Comparison of ENCODE assay signal across 9 cellular contexts in genomic region chr1:234886081-234886874, GRCh38.
A peak's percentile ranks its signal among the peaks of the same experiment; 100 is the strongest.
DNase-seq lines count a peak whose midpoint lies in the region; ATAC-seq and TF ChIP-seq lines count a peak whose summit lies in the region.
"Had no signal": no experiment of that assay in that cellular context is flagged by ENCODE, and none has a peak within 500 bp of the region (broad histone marks: within the 10 kb centered on the region; RNA-seq: fewer than 3 reads in every experiment).

No MANE protein-coding gene starts in this region.

- no peaks in the 10 kb centered on the region for H4K20me1 ChIP-seq in hepatocyte (ENCODE audit: insufficient read depth, poor library complexity, severe bottlenecking)

- peaks cover 0 to 22% (median 0%) of the 10 kb centered on the region in 5 experiments for H3K9me3 Mint-ChIP-seq in brain

- no peaks in the 10 kb centered on the region for H3K27me3 ChIP-seq in hepatocyte
- H3K27me3 ChIP-seq in spleen (replicated peaks in 1 of 7): no peaks in the 10 kb centered on the region

- peaks cover 28% of the 10 kb centered on the region for H3K4me1 ChIP-seq in hepatocyte (ENCODE audit: insufficient read depth)
- H3K4me1 ChIP-seq in spleen: peaks cover 0 to 33% (median 18%) of the 10 kb centered on the region in 6 donors

- no peak for TF ChIP-seq POLR2A in spleen (IDR thresholded peaks at IDR 0.05)

- H3K4me3 ChIP-seq in hepatocyte: no peak overlapping the region
- no peak overlapping the region for H3K4me3 ChIP-seq in spleen

- H3K9me2 ChIP-seq in hepatocyte (replicated peaks; ENCODE audit: insufficient read depth): no peaks in the 10 kb centered on the region

- peak overlapping the region; percentile 76 for H3K27ac ChIP-seq in hepatocyte
- peak overlapping the region in 7 of 8 donors; percentile 5 to 47 (median 9) for H3K27ac ChIP-seq in spleen

- intact Hi-C loops in spleen (cut with DNase I; ENCODE audit: low total_unique reads): no loop called here

- H2AFZ ChIP-seq in hepatocyte: no peak overlapping the region

- H3K36me3 Mint-ChIP-seq in brain: no peaks in the 10 kb centered on the region

- H3K27me3 Mint-ChIP-seq in brain: no peaks in the 10 kb centered on the region

- 70% methylated on average over 11 of the region's 11 CpGs for WGBS in hepatocyte (ENCODE audit: low lambda C conversion rate, missing lambda C conversion rate)
- WGBS in spleen, 5 donors: 55 to 66% (median 58%) methylated on average over 10 to 11 of the region's 11 CpGs

- H3K27ac Mint-ChIP-seq in brain: peak overlapping the region in 3 of 5 experiments; percentile 61 to 86 (median 85)
- H3K27ac Mint-ChIP-seq: T-helper 2 cell treated with Interferon-gamma antibody and Interleukin-4, amounts not matched to agents 5 μg/mL and 100 μg/mL, for 36 hours had no signal

- H3K4me3 Mint-ChIP-seq in brain: no peak overlapping the region
- H3K4me3 Mint-ChIP-seq: T-helper 2 cell treated with Interferon-gamma antibody and Interleukin-4, amounts not matched to agents 5 μg/mL and 100 μg/mL, for 36 hours had no signal

- peaks cover 39% of the 10 kb centered on the region for H3K4me1 Mint-ChIP-seq in brain

- H3K9me3 ChIP-seq in hepatocyte (ENCODE audit: low read depth) (no peaks in the 10 kb centered on the region), spleen (peaks cover 0 to 3% (median 0%) of the 10 kb centered on the region in 8 donors)

- H3K4me2 ChIP-seq in hepatocyte: peak overlapping the region; percentile 9

- no peaks in the 10 kb centered on the region for H3K79me2 ChIP-seq in hepatocyte

- H3K36me3 ChIP-seq in hepatocyte (replicated peaks; ENCODE audit: insufficient read depth, low read depth) (no peaks in the 10 kb centered on the region), spleen (no peaks in the 10 kb centered on the region)

- ATAC-seq in HG02623 (IDR thresholded peaks at IDR 0.05; ENCODE audit: unreplicated experiment): no peak
- no peak for ATAC-seq in HG02759 (IDR thresholded peaks at IDR 0.05; ENCODE audit: unreplicated experiment)

- in situ Hi-C loops in KBM-7 (cut with MboI; ENCODE audit: low pct_unique_long_range_greater_than_20kb, low sequenced_read_pairs): no loop called here

- DNase-seq in KBM-7 (peak; percentile 59), hepatocyte (ENCODE audit: low spot score) (no peak), spleen (no peak), activated gamma-delta T cell treated with Interleukin-2 at 50 U/mL for 16 hours (no peak), HT-29 (ENCODE audit: low spot score) (no peak)

- TF ChIP-seq CTCF in brain (conservative IDR thresholded peaks at IDR 0.05) (no peak), hepatocyte (IDR thresholded peaks at IDR 0.05; ENCODE audit: poor library complexity) (no peak), spleen (IDR thresholded peaks at IDR 0.05 in 8 of 11, conservative IDR thresholded peaks at IDR 0.05 in 3 of 11) (no peak)
